13 cellular contexts compared by ENCODE assay signal in the genomic region with DNA sequence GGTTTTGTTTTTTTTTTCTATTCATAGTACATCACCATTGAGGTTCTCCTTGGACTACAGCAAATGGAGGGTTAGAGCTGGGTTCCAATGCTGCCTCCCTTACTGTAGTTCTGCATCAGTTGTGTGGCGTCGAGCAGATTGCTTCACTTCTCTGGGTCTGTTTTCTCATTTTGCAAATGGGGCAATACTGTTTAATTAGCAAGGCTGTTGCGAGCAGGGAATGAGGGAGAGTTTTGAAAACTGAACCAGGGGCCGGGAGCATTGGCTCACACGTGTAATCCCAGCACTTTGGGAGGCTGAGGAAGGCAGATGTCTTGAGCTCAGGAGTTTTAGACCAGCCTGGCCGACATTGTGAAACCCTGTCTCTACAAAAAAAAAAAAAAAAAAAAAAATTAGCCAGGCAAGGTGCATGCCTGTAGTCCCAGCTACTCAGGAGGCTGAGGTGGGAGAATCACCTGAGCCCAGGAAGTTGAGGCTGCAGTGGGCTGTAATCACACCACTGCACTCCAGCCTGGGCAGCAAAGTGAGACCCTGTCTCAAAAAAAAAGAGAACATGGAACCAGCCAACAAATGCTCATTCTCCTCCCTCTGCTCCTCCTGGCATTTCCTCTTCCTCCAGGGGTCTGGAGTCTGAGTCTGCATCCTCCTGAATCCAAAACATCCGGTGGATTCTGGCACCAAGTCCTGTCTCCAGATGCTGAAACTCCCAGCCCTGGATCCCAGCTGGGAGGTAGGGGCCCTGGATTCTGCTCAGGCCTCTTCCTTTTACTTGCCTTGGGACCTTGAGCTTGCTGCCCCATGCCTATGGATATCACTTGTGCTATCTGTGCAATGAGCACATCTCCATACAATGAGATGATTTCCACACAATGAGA. TPM values are rescaled to one million over a fixed set of nuclear protein-coding genes. Genes with fewer than 3 reads are reported as not detected.
DNase-seq lines count a peak whose midpoint lies in the region; ATAC-seq and TF ChIP-seq lines count a peak whose summit lies in the region.
"Had no signal": no experiment of that assay in that cellular context is flagged by ENCODE, and none has a peak within 500 bp of the region (broad histone marks: within the 10 kb centered on the region; RNA-seq: fewer than 3 reads in every experiment).

No MANE protein-coding gene starts in this region.

- no peaks in the 10 kb centered on the region for H3K27me3 ChIP-seq in dorsolateral prefrontal cortex
- no peaks in the 10 kb centered on the region for H3K27me3 ChIP-seq in neutrophil
- no peaks in the 10 kb centered on the region for H3K27me3 ChIP-seq in aorta (ENCODE audit: control insufficient read depth in 1 of 2, insufficient read depth in 2 of 2, low read length in 1 of 2)
- H3K27me3 ChIP-seq: testis had no signal

- intact Hi-C loops in dorsolateral prefrontal cortex (cut with DNase I): no loop called here
- intact Hi-C loops in aorta (cut with DNase I): no loop called here

- WGBS in aorta, 2 donors: 53 to 55% methylated on average over 7 of the region's 7 CpGs

- H3K27ac ChIP-seq in dorsolateral prefrontal cortex: peak overlapping the region in 33 of 59 donors; percentile 2 to 78 (median 49)
- H3K27ac ChIP-seq in neutrophil: peak overlapping the region; percentile 71
- H3K27ac ChIP-seq in aorta (ENCODE audit: low read depth in 1 of 2, low read length in 2 of 2): peak overlapping the region in 1 of 2 donors; percentile 18
- H3K27ac ChIP-seq: testis had no signal

- H3K4me1 ChIP-seq in neutrophil (ENCODE audit: control insufficient read depth in 1 of 2, insufficient read depth in 1 of 2, low read depth in 1 of 2, low read length in 1 of 2) (peaks cover 48 to 51% of the 10 kb centered on the region in 2 experiments), aorta (ENCODE audit: control insufficient read depth in 1 of 2, insufficient read depth in 2 of 2, low read length in 2 of 2) (peaks cover 0 to 2% of the 10 kb centered on the region in 2 donors)

- ATAC-seq in aorta (ENCODE audit: low FRiP score): no peak
- ATAC-seq: esophagus mucosa, mucosa of descending colon had no signal

- no peaks in the 10 kb centered on the region for H3K36me3 ChIP-seq in neutrophil
- H3K36me3 ChIP-seq in aorta (ENCODE audit: control insufficient read depth in 1 of 2, insufficient read depth in 2 of 2, low read length in 1 of 2): no peaks in the 10 kb centered on the region

- TF ChIP-seq CTCF in NB4 (IDR thresholded peaks at IDR 0.05; ENCODE audit: low read depth, low read length): no peak
- TF ChIP-seq CTCF in dorsolateral prefrontal cortex (IDR thresholded peaks at IDR 0.05 in 54 of 56, conservative IDR thresholded peaks at IDR 0.05 in 2 of 56; ENCODE audit: low read depth in 1 of 56, partially characterized antibody in 56 of 56): no peak
- TF ChIP-seq CTCF in neutrophil (IDR thresholded peaks at IDR 0.05): no peak

- TF ChIP-seq POLR2A in NB4 (IDR thresholded peaks at IDR 0.05; ENCODE audit: extremely low read depth, insufficient read length): no peak

- H3K9me3 ChIP-seq in neutrophil (no peaks in the 10 kb centered on the region), aorta (ENCODE audit: control insufficient read depth, low read length) (no peaks in the 10 kb centered on the region)
- H3K9me3 ChIP-seq: mucosa of descending colon, testis had no signal

- H3K4me3 ChIP-seq in NB4 (ENCODE audit: low read depth, low read length): no peak overlapping the region
- H3K4me3 ChIP-seq in dorsolateral prefrontal cortex: no peak overlapping the region
- peak overlapping the region; percentile 5 to 14 for H3K4me3 ChIP-seq in neutrophil (ENCODE audit: low read depth in 1 of 2, low read length in 1 of 2)
- H3K4me3 ChIP-seq in aorta (ENCODE audit: low read length in 2 of 2): no peak overlapping the region
- H3K4me3 ChIP-seq: mucosa of descending colon, testis had no signal

- DNase-seq in Daoy (ENCODE audit: low read depth) (peak; percentile 71), NB4 (ENCODE audit: low read depth) (peak; percentile 38), dorsolateral prefrontal cortex (no peak), aorta (no peak), NCI-H1694 (lab: John Stamatoyannopoulos, UW) (no peak)
- no peak for DNase-seq in activated CD8-positive, alpha-beta memory T cell treated with anti-CD3 and anti-CD28 coated beads, Interleukin-2, amount 50 U/mL, for 48 hours
- DNase-seq in activated naive CD4-positive, alpha-beta T cell treated with anti-CD3 and anti-CD28 coated beads, Interleukin-2, amount 50 U/mL, for 16 hours: no peak
- DNase-seq: activated naive CD8-positive, alpha-beta T cell treated with anti-CD3 and anti-CD28 coated beads for 36 hours; stimulated activated CD4-positive, alpha-beta T cell treated with anti-CD3 and anti-CD28 coated beads, Interleukin-1b, Interleukin-23, amount 100 ng/mL, for 48 hours had no signal

RNA-seq across cellular contexts. Expression of a gene that starts 3.7 kb away (rescaled TPM):
- 88.1 and 107 TPM in 2 replicates for total RNA-seq in Daoy (2014; rRNA removed; shearing (Covaris generic))
- total RNA-seq in dorsolateral prefrontal cortex (100 to 1,000 TPM in 4 of 120 experiments, 10 to 100 TPM in 116; 28.5 to 148 (median 43.7) TPM), aorta (10 to 100 TPM; 80.2 to 95.9 TPM)
- polyA plus RNA-seq in aorta: 10 to 100 TPM; 28.9 to 60.0 TPM

RNA-seq across cellular contexts. Expression of a gene that starts 4.6 kb away (rescaled TPM):
- total RNA-seq in Daoy (2014; rRNA removed; shearing (Covaris generic)): 67.3 and 87.1 TPM in 2 replicates
- 10 to 100 TPM; 22.8 to 44.8 (median 29.5) TPM for total RNA-seq in dorsolateral prefrontal cortex
- total RNA-seq in aorta: 10 to 100 TPM; 31.7 to 37.1 TPM
- polyA plus RNA-seq in aorta: 10 to 100 TPM; 19.7 to 34.6 TPM

RNA-seq across cellular contexts. Expression of a gene that starts 49.4 kb away (rescaled TPM):
- 79.4 and 86.0 TPM in 2 replicates for total RNA-seq in Daoy (2014; rRNA removed; shearing (Covaris generic))
- total RNA-seq in dorsolateral prefrontal cortex (100 to 1,000 TPM; 107 to 182 (median 141) TPM), aorta (10 to 100 TPM; 57.1 TPM)
- 10 to 100 TPM; 22.4 to 33.3 TPM for polyA plus RNA-seq in aorta

Comparison
In these comparisons a context has a peak if more than half of its experiments do, and no peak if none do; other contexts are left out.
1. DNase-seq: peak in Daoy (single experiment) and NB4 (single experiment); none in dorsolateral prefrontal cortex (0 of 10), activated CD8-positive, alpha-beta memory T cell treated with anti-CD3 and anti-CD28 coated beads, Interleukin-2, amount 50 U/mL, for 48 hours (single experiment), aorta (0 of 2), NCI-H1694 (single experiment) and activated naive CD4-positive, alpha-beta T cell treated with anti-CD3 and anti-CD28 coated beads, Interleukin-2, amount 50 U/mL, for 16 hours (single experiment).
2. H3K4me3 ChIP-seq: peak in neutrophil (2 of 2); none in NB4 (single experiment), dorsolateral prefrontal cortex (0 of 59) and aorta (0 of 2).